ENCODE assay signal across 1 cellular context in the genomic region with DNA sequence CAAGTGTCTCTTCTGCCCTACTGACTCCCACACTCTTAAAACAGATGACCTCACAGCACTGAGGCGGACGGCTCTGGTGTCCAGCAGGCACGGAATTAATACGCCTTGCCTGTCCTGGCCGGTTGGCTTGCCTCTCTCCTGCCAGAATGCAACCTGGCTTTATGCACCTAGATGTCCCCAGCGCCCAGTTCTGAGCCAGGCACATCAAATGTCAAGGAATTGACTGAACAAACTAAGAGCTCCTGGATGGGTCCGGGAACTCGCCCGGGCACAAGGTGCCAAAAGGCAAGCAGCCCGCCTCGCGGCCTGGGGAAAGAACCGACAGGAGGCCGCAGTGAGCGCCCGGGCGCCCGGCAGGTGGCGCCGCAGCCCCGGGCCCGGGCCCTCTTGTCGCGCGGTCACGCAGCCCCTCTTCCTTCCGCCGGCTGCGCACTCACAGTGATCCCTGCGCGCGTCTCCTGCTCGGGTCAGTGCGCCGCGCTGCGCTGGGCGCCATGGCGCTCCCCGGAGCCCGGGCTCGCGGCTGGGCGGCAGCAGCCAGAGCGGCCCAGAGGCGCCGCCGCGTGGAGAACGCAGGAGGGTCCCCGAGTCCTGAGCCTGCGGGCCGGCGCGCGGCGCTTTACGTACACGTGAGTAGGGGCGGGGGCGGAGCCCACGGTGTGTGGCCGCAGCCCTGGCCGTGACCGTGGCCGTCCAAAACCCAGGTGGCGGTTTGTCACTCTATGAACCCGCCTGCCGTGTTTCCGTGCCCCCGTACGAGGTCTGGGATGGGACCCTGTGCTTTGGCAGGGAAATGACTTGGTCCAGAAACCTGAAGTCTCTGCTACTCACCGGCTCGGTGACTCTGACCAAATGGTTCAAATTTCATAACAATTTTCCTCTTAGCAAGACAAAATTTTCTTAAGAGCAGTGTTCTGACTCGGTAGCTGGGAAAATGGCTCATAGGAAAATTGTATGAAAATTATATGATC.
TF ChIP-seq lines count a peak whose summit lies in the region.

Gene RSAD1 (plus strand): TSS at position 470 of the 971 bp plus-strand sequence. CDS start 25 bp downstream, at position 495.

TF ChIP-seq in HepG2, 621 proteins besides CTCF, POLR2A, EP300 and RAD21 (continued from another document):
- TF ChIP-seq BCL3 (CRISPR knock-in tag; IDR thresholded peaks at IDR 0.05) (peak; percentile 82), ZFP62 (CRISPR knock-in tag; IDR thresholded peaks at IDR 0.05) (no peak), HMGA1 (CRISPR knock-in tag; conservative IDR thresholded peaks at IDR 0.05) (no peak), RNF2 (conservative IDR thresholded peaks at IDR 0.05; ENCODE audit: low read depth) (peak; percentile 88), BCL6 (CRISPR knock-in tag; IDR thresholded peaks at IDR 0.05) (peak; percentile 66), THYN1 (CRISPR knock-in tag; IDR thresholded peaks at IDR 0.05; ENCODE audit: borderline replicate concordance, low read depth) (peak; percentile 58; the same call in 1 of the 2 replicates), ZNF766 (CRISPR knock-in tag; IDR thresholded peaks at IDR 0.05; ENCODE audit: borderline replicate concordance) (peak; percentile 93; the same call in 1 of the 2 replicates), ZNF33A (CRISPR knock-in tag; IDR thresholded peaks at IDR 0.05; ENCODE audit: borderline replicate concordance) (peak; percentile 84; the same call in 1 of the 2 replicates), ZNF329 (CRISPR knock-in tag; IDR thresholded peaks at IDR 0.05; ENCODE audit: low read depth) (peak; percentile 93), TCF12 (IDR thresholded peaks at IDR 0.05) (no peak), TCF12 (CRISPR knock-in tag; IDR thresholded peaks at IDR 0.05) (peak; percentile 90), KLF9 (CRISPR knock-in tag; IDR thresholded peaks at IDR 0.05; ENCODE audit: low read depth) (peak; percentile 31; the same call in 1 of the 2 replicates), NR3C1 (CRISPR knock-in tag; IDR thresholded peaks at IDR 0.05) (no peak), ZMYM4 (CRISPR knock-in tag; IDR thresholded peaks at IDR 0.05) (peak; percentile 98), ZNF260 (CRISPR knock-in tag; IDR thresholded peaks at IDR 0.05; ENCODE audit: borderline replicate concordance, low read depth) (no peak), ZC3H4 (CRISPR knock-in tag; IDR thresholded peaks at IDR 0.05; ENCODE audit: borderline replicate concordance) (no peak), ZNF468 (CRISPR knock-in tag; IDR thresholded peaks at IDR 0.05) (0 out of 2 replicates have a peak, but pooled peaks have one; percentile 84), ZFP36 (IDR thresholded peaks at IDR 0.05; ENCODE audit: borderline replicate concordance, low read depth, low read length, partially characterized antibody) (no peak), SMAD1 (CRISPR knock-in tag; IDR thresholded peaks at IDR 0.05; ENCODE audit: borderline replicate concordance, low read depth) (peak; percentile 100), ZNF710 (CRISPR knock-in tag; IDR thresholded peaks at IDR 0.05; ENCODE audit: borderline replicate concordance) (peak; percentile 54; the same call in 1 of the 2 replicates), NFE2L2 (IDR thresholded peaks at IDR 0.05; ENCODE audit: low read length) (no peak), JUN (CRISPR knock-in tag; IDR thresholded peaks at IDR 0.05) (no peak), RFX1 (IDR thresholded peaks at IDR 0.05) (no peak), POLR2G (IDR thresholded peaks at IDR 0.05; ENCODE audit: low read depth, low read length) (peak; percentile 90), HINFP (CRISPR knock-in tag; IDR thresholded peaks at IDR 0.05; ENCODE audit: low read depth) (peak; percentile 86), PRDM10 (CRISPR knock-in tag; IDR thresholded peaks at IDR 0.05; ENCODE audit: low read depth) (no peak), ZNF44 (CRISPR knock-in tag; IDR thresholded peaks at IDR 0.05) (no peak), ZNF747 (CRISPR knock-in tag; IDR thresholded peaks at IDR 0.05; ENCODE audit: borderline replicate concordance) (no peak), MBNL3 (CRISPR knock-in tag; conservative IDR thresholded peaks at IDR 0.05) (no peak), ZNF10 (CRISPR knock-in tag; IDR thresholded peaks at IDR 0.05; ENCODE audit: borderline replicate concordance, low read depth) (no peak), HOXD1 (CRISPR knock-in tag; IDR thresholded peaks at IDR 0.05) (peak; percentile 54; the same call in 1 of the 2 replicates)
- TF ChIP-seq, protein P1, sequence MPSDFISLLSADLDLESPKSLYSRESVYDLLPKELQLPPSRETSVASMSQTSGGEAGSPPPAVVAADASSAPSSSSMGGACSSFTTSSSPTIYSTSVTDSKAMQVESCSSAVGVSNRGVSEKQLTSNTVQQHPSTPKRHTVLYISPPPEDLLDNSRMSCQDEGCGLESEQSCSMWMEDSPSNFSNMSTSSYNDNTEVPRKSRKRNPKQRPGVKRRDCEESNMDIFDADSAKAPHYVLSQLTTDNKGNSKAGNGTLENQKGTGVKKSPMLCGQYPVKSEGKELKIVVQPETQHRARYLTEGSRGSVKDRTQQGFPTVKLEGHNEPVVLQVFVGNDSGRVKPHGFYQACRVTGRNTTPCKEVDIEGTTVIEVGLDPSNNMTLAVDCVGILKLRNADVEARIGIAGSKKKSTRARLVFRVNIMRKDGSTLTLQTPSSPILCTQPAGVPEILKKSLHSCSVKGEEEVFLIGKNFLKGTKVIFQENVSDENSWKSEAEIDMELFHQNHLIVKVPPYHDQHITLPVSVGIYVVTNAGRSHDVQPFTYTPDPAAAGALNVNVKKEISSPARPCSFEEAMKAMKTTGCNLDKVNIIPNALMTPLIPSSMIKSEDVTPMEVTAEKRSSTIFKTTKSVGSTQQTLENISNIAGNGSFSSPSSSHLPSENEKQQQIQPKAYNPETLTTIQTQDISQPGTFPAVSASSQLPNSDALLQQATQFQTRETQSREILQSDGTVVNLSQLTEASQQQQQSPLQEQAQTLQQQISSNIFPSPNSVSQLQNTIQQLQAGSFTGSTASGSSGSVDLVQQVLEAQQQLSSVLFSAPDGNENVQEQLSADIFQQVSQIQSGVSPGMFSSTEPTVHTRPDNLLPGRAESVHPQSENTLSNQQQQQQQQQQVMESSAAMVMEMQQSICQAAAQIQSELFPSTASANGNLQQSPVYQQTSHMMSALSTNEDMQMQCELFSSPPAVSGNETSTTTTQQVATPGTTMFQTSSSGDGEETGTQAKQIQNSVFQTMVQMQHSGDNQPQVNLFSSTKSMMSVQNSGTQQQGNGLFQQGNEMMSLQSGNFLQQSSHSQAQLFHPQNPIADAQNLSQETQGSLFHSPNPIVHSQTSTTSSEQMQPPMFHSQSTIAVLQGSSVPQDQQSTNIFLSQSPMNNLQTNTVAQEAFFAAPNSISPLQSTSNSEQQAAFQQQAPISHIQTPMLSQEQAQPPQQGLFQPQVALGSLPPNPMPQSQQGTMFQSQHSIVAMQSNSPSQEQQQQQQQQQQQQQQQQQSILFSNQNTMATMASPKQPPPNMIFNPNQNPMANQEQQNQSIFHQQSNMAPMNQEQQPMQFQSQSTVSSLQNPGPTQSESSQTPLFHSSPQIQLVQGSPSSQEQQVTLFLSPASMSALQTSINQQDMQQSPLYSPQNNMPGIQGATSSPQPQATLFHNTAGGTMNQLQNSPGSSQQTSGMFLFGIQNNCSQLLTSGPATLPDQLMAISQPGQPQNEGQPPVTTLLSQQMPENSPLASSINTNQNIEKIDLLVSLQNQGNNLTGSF (CRISPR knock-in tag; IDR thresholded peaks at IDR 0.05) = peak; percentile 76; the same call in 1 of the 2 replicates
- TF ChIP-seq, protein P2, sequence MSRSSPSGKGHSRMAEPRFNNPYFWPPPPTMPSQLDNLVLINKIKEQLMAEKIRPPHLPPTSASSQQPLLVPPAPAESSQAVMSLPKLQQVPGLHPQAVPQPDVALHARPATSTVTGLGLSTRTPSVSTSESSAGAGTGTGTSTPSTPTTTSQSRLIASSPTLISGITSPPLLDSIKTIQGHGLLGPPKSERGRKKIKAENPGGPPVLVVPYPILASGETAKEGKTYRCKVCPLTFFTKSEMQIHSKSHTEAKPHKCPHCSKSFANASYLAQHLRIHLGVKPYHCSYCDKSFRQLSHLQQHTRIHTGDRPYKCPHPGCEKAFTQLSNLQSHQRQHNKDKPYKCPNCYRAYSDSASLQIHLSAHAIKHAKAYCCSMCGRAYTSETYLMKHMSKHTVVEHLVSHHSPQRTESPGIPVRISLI (CRISPR knock-in tag; IDR thresholded peaks at IDR 0.05; ENCODE audit: borderline replicate concordance) = peak; percentile 63; the same call in 1 of the 2 replicates
